ENCODE assay signal across 14 cellular contexts in genomic region chr10:97335995-97336394, GRCh38. TPM values are rescaled to one million over a fixed set of nuclear protein-coding genes. Genes with fewer than 3 reads are reported as not detected.
DNase-seq lines count a peak whose midpoint lies in the region; FAIRE-seq and TF ChIP-seq lines count a peak whose summit lies in the region.
"Had no signal": no experiment of that assay in that cellular context is flagged by ENCODE, and none has a peak within 500 bp of the region (broad histone marks: within the 10 kb centered on the region; RNA-seq: fewer than 3 reads in every experiment).

No MANE protein-coding gene starts in this region.

- no peak overlapping the region for H3K4me3 ChIP-seq in PC-9
- no peak overlapping the region for H3K4me3 ChIP-seq in endothelial cell of umbilical vein (replicated peaks in 1 of 3; ENCODE audit: insufficient read depth in 1 of 3, low read depth in 1 of 3, low read length in 3 of 3)
- no peak overlapping the region for H3K4me3 ChIP-seq in skin epidermis

- intact Hi-C loops in PC-9 (cut with micrococcal nuclease; ENCODE audit: unreplicated experiment), result no loop called here
- intact Hi-C loops in endothelial cell of umbilical vein (cut with micrococcal nuclease), result loop anchor here (10.0 kb wide), 1 partner anchor 261 kb away; no protein-coding TSS in a partner anchor

- H3K27ac ChIP-seq in PC-9 (0 out of 2 replicates have a peak overlapping the region, but pooled peaks have one; percentile 70), endothelial cell of umbilical vein (ENCODE audit: insufficient read depth, low read depth, low read length) (no peak overlapping the region), skin epidermis (peak overlapping the region in 11 of 21 experiments; percentile 37 to 100 (median 98))

- CTCF ChIA-PET in PC-9 (lab: Charles Lee), result no interaction called here
- CTCF ChIA-PET in endothelial cell of umbilical vein (lab: Charles Lee), result no interaction called here

- no peaks in the 10 kb centered on the region for H3K9me3 ChIP-seq in PC-9 (ENCODE audit: insufficient read depth, low read depth)
- no peaks in the 10 kb centered on the region for H3K9me3 ChIP-seq in endothelial cell of umbilical vein (replicated peaks; ENCODE audit: control insufficient read depth, insufficient read depth, low read length)

- TF ChIP-seq POLR2A in endothelial cell of umbilical vein (IDR thresholded peaks at IDR 0.05; ENCODE audit: low read depth, low read length), result no peak

- DNase-seq in NOMO-1 treated with DMSO at 0.1 percent for 48 hours (lab: John Stamatoyannopoulos, UW; ENCODE audit: unreplicated experiment), result peak; percentile 4
- DNase-seq in NOMO-1 treated with dmso at 0.1 percent for 144 hours (lab: John Stamatoyannopoulos, UW; ENCODE audit: unreplicated experiment), result no peak
- no peak for DNase-seq in PC-9
- DNase-seq in endothelial cell of umbilical vein (ENCODE audit: low read depth, low spot score), result no peak
- no peak for DNase-seq in NCI-H524 treated with DMSO at 0.1 percent for 48 hours (lab: John Stamatoyannopoulos, UW)
- DNase-seq in nucleus accumbens (lab: John Stamatoyannopoulos, UW), result no peak
- DNase-seq in activated CD8-positive, alpha-beta memory T cell treated with anti-CD3 and anti-CD28 coated beads, Interleukin-2, amount 50 U/mL, for 4 hours, result no peak
- DNase-seq: 8988T; activated CD4-positive, alpha-beta T cell treated with anti-CD3 and anti-CD28 coated beads for 4 hours; anterior cingulate cortex; DMS53; NCI-H510A treated with DMSO at 0.1 percent for 48 hours; SIG-M5 had no signal

- POLR2A ChIA-PET in PC-9 (lab: Charles Lee; ENCODE audit: unreplicated experiment) (no interaction called here), endothelial cell of umbilical vein (lab: Charles Lee) (no interaction called here)

- H3K36me3 ChIP-seq in PC-9 (ENCODE audit: low read depth) (no peaks in the 10 kb centered on the region), endothelial cell of umbilical vein (ENCODE audit: control insufficient read depth in 2 of 2, extremely low read depth in 1 of 2, insufficient read depth in 2 of 2, low read length in 2 of 2) (no peaks in the 10 kb centered on the region)

- peak overlapping the region; percentile 70 for H3K4me2 ChIP-seq in PC-9
- H3K4me2 ChIP-seq in endothelial cell of umbilical vein (ENCODE audit: insufficient read depth, low read length), result no peak overlapping the region

- H3K4me1 ChIP-seq in PC-9 (replicated peaks; ENCODE audit: insufficient read depth), result peaks cover 33% of the 10 kb centered on the region
- peaks cover 11% of the 10 kb centered on the region for H3K4me1 ChIP-seq in endothelial cell of umbilical vein (ENCODE audit: control insufficient read depth, extremely low read depth, insufficient read depth, low read length)

- no peak for FAIRE-seq in endothelial cell of umbilical vein (lab: Jason Lieb, UNC)

- H4K20me1 ChIP-seq in PC-9 (ENCODE audit: insufficient read depth) (peaks cover 5% of the 10 kb centered on the region; the same call in 1 of the 2 replicates), endothelial cell of umbilical vein (replicated peaks; ENCODE audit: control insufficient read depth, extremely low read depth, insufficient read depth, low read length) (no peaks in the 10 kb centered on the region)

- H3K9me1 ChIP-seq in endothelial cell of umbilical vein (replicated peaks; ENCODE audit: control insufficient read depth, extremely low read depth, insufficient read depth, low read length), result no peaks in the 10 kb centered on the region

- dilution Hi-C loops in endothelial cell of umbilical vein (cut with MboI; ENCODE audit: extremely low pct_ligation_motif_present, low sequenced_read_pairs), result no loop called here

- H3K79me2 ChIP-seq in PC-9 (ENCODE audit: low read depth) (peaks cover 28% of the 10 kb centered on the region), endothelial cell of umbilical vein (ENCODE audit: control insufficient read depth, insufficient read depth, low read length) (peaks cover 20% of the 10 kb centered on the region)

- no peak overlapping the region for H2AFZ ChIP-seq in PC-9
- H2AFZ ChIP-seq in endothelial cell of umbilical vein (ENCODE audit: low read depth, low read length), result no peak overlapping the region

- BruUV-seq in PC-9 (replicated peaks; lab: Mats Ljungman, UMichigan) (no TSS peak), endothelial cell of umbilical vein (replicated peaks; lab: Mats Ljungman, UMichigan) (no TSS peak)

- TF ChIP-seq CTCF in PC-9 (conservative IDR thresholded peaks at IDR 0.05) (no peak), endothelial cell of umbilical vein (IDR thresholded peaks at IDR 0.05; ENCODE audit: extremely low read depth in 1 of 2, insufficient read depth in 1 of 2, low read depth in 1 of 2, low read length in 2 of 2) (no peak)

- H3K9ac ChIP-seq in endothelial cell of umbilical vein (replicated peaks; ENCODE audit: extremely low read depth, insufficient read depth, low read length), result no peak overlapping the region

- peaks cover 20% of the 10 kb centered on the region; the same call in 1 of the 2 replicates for H3F3A ChIP-seq in PC-9 (ENCODE audit: insufficient read depth, low read depth)

- H3K27me3 ChIP-seq in PC-9 (ENCODE audit: insufficient read depth, low read depth) (no peaks in the 10 kb centered on the region), endothelial cell of umbilical vein (ENCODE audit: control insufficient read depth in 2 of 2, insufficient read depth in 2 of 2, low read length in 2 of 2) (peaks cover 20 to 29% of the 10 kb centered on the region in 2 experiments)

- no peaks in the 10 kb centered on the region for H3K9me2 ChIP-seq in PC-9 (ENCODE audit: insufficient read depth)

TF ChIP-seq in endothelial cell of umbilical vein, 7 proteins besides CTCF, POLR2A, EP300 and RAD21:
- TF ChIP-seq JUN (IDR thresholded peaks at IDR 0.05; ENCODE audit: borderline replicate concordance, insufficient read depth, insufficient read length, low read depth) (no peak), EZH2 (IDR thresholded peaks at IDR 0.05; ENCODE audit: borderline replicate concordance, low read depth, low read length, severe bottlenecking) (peak; percentile 30), MYC (IDR thresholded peaks at IDR 0.05; ENCODE audit: low read depth, low read length) (no peak)

RNA-seq across cellular contexts. Expression of gene FRAT2, which starts 1.5 kb away (rescaled TPM):
- total RNA-seq in PC-9 (2021) (11.0 and 13.0 TPM in 2 replicates), endothelial cell of umbilical vein (11.3 and 11.5 TPM in 2 replicates)
- 5.7 and 6.6 TPM in 2 replicates for polyA plus RNA-seq in endothelial cell of umbilical vein
- 5.0 and 5.6 TPM in 2 replicates for polyA plus RNA-seq in endothelial cell of umbilical vein (2011; cell fraction: cytosol; rRNA removed)
- polyA plus RNA-seq in endothelial cell of umbilical vein (2011; cell fraction: nucleus; rRNA removed), result 3.6 and 3.9 TPM in 2 replicates
- 6.1 and 6.5 TPM in 2 replicates for polyA plus RNA-seq in endothelial cell of umbilical vein (2012)
- 4.4 and 6.2 TPM in 2 replicates for polyA minus RNA-seq in endothelial cell of umbilical vein
- polyA minus RNA-seq in endothelial cell of umbilical vein (2011; cell fraction: cytosol; rRNA and poly(A)+ RNA removed), result 18.3 TPM
- 4.9 and 6.4 TPM in 2 replicates for polyA minus RNA-seq in endothelial cell of umbilical vein (2011; cell fraction: nucleus; rRNA and poly(A)+ RNA removed)

RNA-seq across cellular contexts. Expression of gene FRAT1, which starts 16.9 kb away (rescaled TPM):
- total RNA-seq in PC-9 (2021) (2.4 and 2.7 TPM in 2 replicates), endothelial cell of umbilical vein (3.2 and 3.5 TPM in 2 replicates)
- 2.2 and 2.4 TPM in 2 replicates for polyA plus RNA-seq in endothelial cell of umbilical vein
- 1.3 and 1.8 TPM in 2 replicates for polyA plus RNA-seq in endothelial cell of umbilical vein (2011; cell fraction: cytosol; rRNA removed)
- polyA plus RNA-seq in endothelial cell of umbilical vein (2011; cell fraction: nucleus; rRNA removed), result 1.1 and 1.4 TPM in 2 replicates
- 1.2 and 1.5 TPM in 2 replicates for polyA plus RNA-seq in endothelial cell of umbilical vein (2012)
- polyA minus RNA-seq in endothelial cell of umbilical vein, result 1.2 and 1.9 TPM in 2 replicates
- polyA minus RNA-seq in endothelial cell of umbilical vein (2011; cell fraction: cytosol; rRNA and poly(A)+ RNA removed), result 3.9 TPM
- 2.5 and 4.2 TPM in 2 replicates for polyA minus RNA-seq in endothelial cell of umbilical vein (2011; cell fraction: nucleus; rRNA and poly(A)+ RNA removed)

RNA-seq across cellular contexts. Expression of gene ARHGAP19, which starts 43.6 kb away (rescaled TPM):
- total RNA-seq in PC-9 (2021) (11.2 and 11.5 TPM in 2 replicates), endothelial cell of umbilical vein (19.1 and 20.0 TPM in 2 replicates)
- 5.5 and 6.8 TPM in 2 replicates for polyA plus RNA-seq in endothelial cell of umbilical vein
- polyA plus RNA-seq in endothelial cell of umbilical vein (2011; cell fraction: cytosol; rRNA removed), result 7.6 and 7.7 TPM in 2 replicates
- polyA plus RNA-seq in endothelial cell of umbilical vein (2011; cell fraction: nucleus; rRNA removed), result 12.2 and 16.4 TPM in 2 replicates
- polyA plus RNA-seq in endothelial cell of umbilical vein (2012), result 9.1 and 12.1 TPM in 2 replicates
- 11.9 and 12.6 TPM in 2 replicates for polyA minus RNA-seq in endothelial cell of umbilical vein
- polyA minus RNA-seq in endothelial cell of umbilical vein (2011; cell fraction: cytosol; rRNA and poly(A)+ RNA removed), result 5.2 TPM
- 6.7 and 11.7 TPM in 2 replicates for polyA minus RNA-seq in endothelial cell of umbilical vein (2011; cell fraction: nucleus; rRNA and poly(A)+ RNA removed)
